In the genomic region with DNA sequence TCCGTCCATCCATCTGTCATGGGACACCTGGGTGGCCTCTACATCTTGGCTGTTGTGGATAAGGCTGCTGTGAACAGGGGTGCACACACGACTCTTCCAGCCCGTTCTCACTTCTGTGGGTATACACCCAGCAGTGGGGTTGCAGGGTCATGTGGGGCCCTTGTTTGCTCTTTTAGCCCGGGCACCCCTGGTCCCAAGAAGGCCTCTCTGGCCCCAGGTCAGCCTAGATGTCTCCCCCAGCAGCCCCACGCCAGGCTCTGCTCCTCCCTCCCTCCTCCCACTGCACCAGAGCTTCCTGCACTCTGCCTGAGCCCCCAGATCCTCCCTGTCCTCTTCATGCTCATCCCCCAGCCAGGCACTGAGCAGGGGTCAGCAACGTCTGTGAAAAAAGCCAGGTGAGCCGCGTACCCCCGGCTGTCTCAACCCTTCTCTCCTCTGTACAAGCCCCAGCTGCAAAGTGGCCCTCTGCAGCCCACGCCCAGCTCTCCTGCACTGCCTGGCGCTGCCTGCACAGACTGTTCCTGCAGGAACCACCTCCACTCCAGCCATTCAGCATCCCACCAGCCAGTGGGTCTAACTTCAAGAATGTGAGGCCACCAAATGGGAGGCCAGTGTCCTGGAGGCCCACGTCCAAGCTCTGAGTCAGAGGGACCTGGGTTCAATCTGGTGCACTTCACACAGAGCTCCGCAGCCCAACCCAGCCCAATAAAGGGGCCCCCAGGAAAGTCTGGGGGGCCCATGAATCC, we compare ENCODE assay signal across 24 cellular contexts.
"Had no signal": no experiment of that assay in that cellular context is flagged by ENCODE, and none has a peak within 500 bp of the region (broad histone marks: within the 10 kb centered on the region; RNA-seq: fewer than 3 reads in every experiment).

No MANE protein-coding gene starts in this region.

- H3K4me1 Mint-ChIP-seq: activated CD4-positive, alpha-beta T cell treated with anti-CD3 and anti-CD28 coated beads, Interleukin-2, amount 10 ng/mL, durations not matched to agents 7 days and 5 days; endodermal cell; natural killer cell had no signal

- H3K36me3 Mint-ChIP-seq: activated naive CD4-positive, alpha-beta T cell treated with anti-CD3 and anti-CD28 coated beads, Interleukin-2, amount 50 U/mL, for 72 hours; mesothelial cell of epicardium; natural killer cell had no signal

- FAIRE-seq: astrocyte, urothelium cell line had no signal

- H3K4me1 ChIP-seq: colonic mucosa, esophagus squamous epithelium, gastrocnemius medialis, tibial artery had no signal

- H3K27me3 Mint-ChIP-seq: activated CD4-positive, alpha-beta T cell treated with anti-CD3 and anti-CD28 coated beads, Interleukin-2, amount 10 ng/mL, durations not matched to agents 7 days and 5 days had no signal

- H3K4me3 ChIP-seq: colonic mucosa, esophagus squamous epithelium, gastrocnemius medialis, lung, tibial artery had no signal

- H3K4me3 Mint-ChIP-seq: activated CD4-positive, alpha-beta T cell treated with anti-CD3 and anti-CD28 coated beads, Interleukin-2, amount 10 ng/mL, durations not matched to agents 7 days and 5 days; activated CD8-positive, alpha-beta T cell treated with anti-CD3 and anti-CD28 coated beads for 36 hours; activated T-helper 1 cell treated with anti-CD3 and anti-CD28 coated beads, Interleukin-12 subunit alpha, Interleukin-12 subunit beta, Interleukin-2, Interleukin-4 antibody, amounts not matched to agents 30 ng/mL and 10 ng/mL and 1 ng/mL, durations not matched to agents 14 hours and 24 hours and 36 hours; endodermal cell; mesothelial cell of epicardium; natural killer cell had no signal

- H3K27ac ChIP-seq: colonic mucosa, esophagus squamous epithelium, gastrocnemius medialis, tibial artery, VCaP had no signal

- H3K27me3 ChIP-seq: colonic mucosa, gastrocnemius medialis had no signal

- H3K9me3 ChIP-seq: colonic mucosa, esophagus squamous epithelium, gastrocnemius medialis had no signal

- H3K36me3 ChIP-seq: colonic mucosa, esophagus squamous epithelium, gastrocnemius medialis, tibial artery had no signal

- ATAC-seq: activated CD8-positive, alpha-beta T cell treated with anti-CD3 and anti-CD28 coated beads for 36 hours; activated naive CD4-positive, alpha-beta T cell treated with anti-CD3 and anti-CD28 coated beads, Interleukin-2, amount 50 U/mL, for 72 hours; gastrocnemius medialis; left cardiac atrium; natural killer cell; SK-N-SH treated with all-trans-retinoic acid at 6 μM for 48 hours; stimulated activated naive CD8-positive, alpha-beta T cell treated with anti-CD3 and anti-CD28 coated beads, Interleukin-15, Interleukin-2, amounts not matched to agents 100 U/mL and 50 U/mL, for 24 hours had no signal

- H3K9me3 Mint-ChIP-seq: activated CD4-positive, alpha-beta T cell treated with anti-CD3 and anti-CD28 coated beads, Interleukin-2, amount 10 ng/mL, durations not matched to agents 7 days and 5 days; activated CD8-positive, alpha-beta T cell treated with anti-CD3 and anti-CD28 coated beads for 36 hours; natural killer cell had no signal

- DNase-seq: activated CD4-positive, alpha-beta T cell treated with anti-CD3 and anti-CD28 coated beads, Interleukin-2, amount 10 ng/mL, durations not matched to agents 7 days and 5 days; activated CD4-positive, CD25-positive, alpha-beta regulatory T cell treated with anti-CD3 and anti-CD28 coated beads, Interleukin-2, amount 50 U/mL, for 72 hours; activated CD8-positive, alpha-beta T cell treated with anti-CD3 and anti-CD28 coated beads for 36 hours; colonic mucosa; endodermal cell; esophagus squamous epithelium; gastrocnemius medialis; hypothalamus; left cardiac atrium; natural killer cell; nucleus accumbens; stimulated activated CD4-positive, alpha-beta T cell treated with anti-CD3 and anti-CD28 coated beads, Interleukin-12 subunit alpha, Interleukin-12 subunit beta, amount 100 ng/mL, for 4 hours; stimulated activated CD4-positive, alpha-beta T cell treated with anti-CD3 and anti-CD28 coated beads, Interleukin-4, amount 100 ng/mL, for 4 hours; stimulated activated naive CD8-positive, alpha-beta T cell treated with anti-CD3 and anti-CD28 coated beads, Interleukin-15, Interleukin-2, amounts not matched to agents 100 U/mL and 50 U/mL, for 24 hours; substantia nigra had no signal

- H3K27ac Mint-ChIP-seq: activated CD4-positive, alpha-beta T cell treated with anti-CD3 and anti-CD28 coated beads, Interleukin-2, amount 10 ng/mL, durations not matched to agents 7 days and 5 days; activated CD8-positive, alpha-beta T cell treated with anti-CD3 and anti-CD28 coated beads for 36 hours; activated naive CD4-positive, alpha-beta T cell treated with anti-CD3 and anti-CD28 coated beads, Interleukin-2, amount 50 U/mL, for 72 hours; activated T-helper 1 cell treated with anti-CD3 and anti-CD28 coated beads, Interleukin-12 subunit alpha, Interleukin-12 subunit beta, Interleukin-2, Interleukin-4 antibody, amounts not matched to agents 30 ng/mL and 10 ng/mL and 1 ng/mL, durations not matched to agents 14 hours and 24 hours and 36 hours; endodermal cell; mesothelial cell of epicardium; natural killer cell had no signal
